Comparison of ENCODE assay signal across 9 cellular contexts in the genomic region with DNA sequence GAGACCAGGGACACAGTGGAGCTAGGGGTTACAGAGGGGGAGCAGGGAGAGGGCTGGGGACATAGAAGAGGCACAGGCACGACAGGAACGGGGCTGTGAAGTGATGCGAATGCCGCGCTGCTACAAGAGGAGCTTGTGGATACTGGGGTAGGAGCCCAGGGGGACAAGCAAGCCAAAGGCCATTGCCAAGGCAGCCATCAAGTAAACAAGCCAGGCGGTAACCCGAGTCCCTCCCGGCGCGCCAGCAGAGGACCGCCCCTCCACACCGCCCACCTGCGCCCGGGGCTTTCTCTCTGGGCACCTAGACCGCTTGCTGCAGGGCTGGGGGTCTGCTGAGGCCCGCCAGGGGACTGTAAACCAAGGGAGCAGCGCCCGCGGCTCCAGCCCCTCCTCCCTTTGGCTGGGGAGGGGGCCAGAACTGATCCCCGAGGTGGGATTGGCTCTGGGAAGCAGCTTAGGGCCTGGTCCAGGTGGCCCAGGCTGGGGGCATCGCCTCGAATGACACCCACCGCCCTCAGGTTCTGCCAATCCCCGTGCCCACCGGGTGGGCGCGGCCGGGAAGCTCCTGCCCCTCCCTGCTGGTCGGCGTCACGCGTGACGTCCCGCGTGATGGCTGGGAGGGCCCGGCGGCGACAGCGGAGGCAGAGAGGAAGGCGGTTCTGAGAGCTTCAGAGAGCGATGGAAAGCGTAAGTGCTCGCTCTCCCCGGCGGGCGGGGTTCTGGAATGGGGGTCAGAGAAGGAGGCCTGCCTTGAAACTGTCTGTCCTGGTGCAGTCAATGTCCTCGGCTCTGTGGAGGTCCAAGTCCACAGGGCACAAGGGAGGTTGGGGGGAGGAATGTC. TPM values are rescaled to one million over a fixed set of nuclear protein-coding genes. Genes with fewer than 3 reads are reported as not detected.
DNase-seq lines count a peak whose midpoint lies in the region; FAIRE-seq and TF ChIP-seq lines count a peak whose summit lies in the region.
"Had no signal": no experiment of that assay in that cellular context is flagged by ENCODE, and none has a peak within 500 bp of the region (broad histone marks: within the 10 kb centered on the region; RNA-seq: fewer than 3 reads in every experiment).

No MANE protein-coding gene starts in this region.

- H3K9me1 ChIP-seq in keratinocyte (ENCODE audit: control insufficient read depth, extremely low read depth, insufficient read depth, low read length), result no peaks in the 10 kb centered on the region

- H3K36me3 ChIP-seq in keratinocyte (ENCODE audit: control insufficient read depth in 2 of 2, extremely low read depth in 1 of 2, insufficient read depth in 2 of 2, low read length in 2 of 2), result peaks cover 10 to 23% of the 10 kb centered on the region in 2 experiments
- peaks cover 5 to 27% (median 23%) of the 10 kb centered on the region in 6 donors for H3K36me3 ChIP-seq in spleen

- intact Hi-C loops in spleen (cut with DNase I; ENCODE audit: low total_unique reads), result no loop called here

- no peak for TF ChIP-seq POLR2A in spleen (IDR thresholded peaks at IDR 0.05)

- peaks cover 27% of the 10 kb centered on the region for H3K4me1 ChIP-seq in keratinocyte (ENCODE audit: control insufficient read depth, extremely low read depth, insufficient read depth, low read length)
- H3K4me1 ChIP-seq in spleen, result peaks cover 6 to 58% (median 33%) of the 10 kb centered on the region in 6 donors

- peaks cover 5% of the 10 kb centered on the region for H3K79me2 ChIP-seq in keratinocyte (ENCODE audit: control insufficient read depth, insufficient read depth, low read length)

- H3K4me2 ChIP-seq in keratinocyte (ENCODE audit: control insufficient read depth, extremely low read depth, insufficient read depth, low read depth, low read length), result peak overlapping the region; percentile 99

- FAIRE-seq in keratinocyte (lab: Jason Lieb, UNC), result no peak
- FAIRE-seq: G401.6 had no signal

- dilution Hi-C loops in keratinocyte (cut with MboI; ENCODE audit: extremely low pct_ligation_motif_present, low sequenced_read_pairs), result no loop called here

- peak overlapping the region; percentile 81 for H2AFZ ChIP-seq in keratinocyte (ENCODE audit: control insufficient read depth, low read length)

- 0 to 1% (median 1%) methylated on average over 25 to 47 of the region's 47 CpGs for WGBS in spleen, 5 donors

- H3K4me3 ChIP-seq in keratinocyte (ENCODE audit: control insufficient read depth in 2 of 3, extremely low read depth in 1 of 3, insufficient read depth in 2 of 3, low read depth in 1 of 3, low read length in 3 of 3) (peak overlapping the region; percentile 64 to 86 (median 80)), spleen (peak overlapping the region; percentile 50 to 82 (median 75))

- H3K27ac ChIP-seq in keratinocyte (ENCODE audit: control insufficient read depth, insufficient read depth, low read length) (peak overlapping the region; percentile 84), spleen (peak overlapping the region; percentile 81 to 97 (median 94))

- peaks cover 5% of the 10 kb centered on the region for H3K27me3 ChIP-seq in keratinocyte (ENCODE audit: control insufficient read depth, extremely low read depth, insufficient read depth, low read length)
- peaks cover 0 to 24% (median 0%) of the 10 kb centered on the region in 7 donors for H3K27me3 ChIP-seq in spleen (replicated peaks in 1 of 7)

- H4K20me1 ChIP-seq in keratinocyte (ENCODE audit: control insufficient read depth, extremely low read depth, insufficient read depth, low read length), result no peaks in the 10 kb centered on the region

- peak overlapping the region; percentile 77 for H3K9ac ChIP-seq in keratinocyte (ENCODE audit: control insufficient read depth, extremely low read depth, insufficient read depth, low read length)

- DNase-seq in NCI-H187 (lab: John Stamatoyannopoulos, UW), result peak; percentile 12 to 18
- DNase-seq in NCI-H187 treated with DMSO at 0.1 percent for 48 hours (lab: John Stamatoyannopoulos, UW), result no peak
- peak; percentile 35 for DNase-seq in NCI-H1105 (lab: John Stamatoyannopoulos, UW)
- peak; percentile 67 for DNase-seq in activated CD4-positive, CD25-positive, alpha-beta regulatory T cell treated with anti-CD3 and anti-CD28 coated beads, Interleukin-2, amount 50 U/mL, for 72 hours
- DNase-seq in central memory CD4-positive, alpha-beta T cell, result peak; percentile 79
- no peak for DNase-seq in keratinocyte (ENCODE audit: low read depth, low spot score)
- peak; percentile 97 for DNase-seq in spleen
- no peak for DNase-seq in OCI-M2 (lab: John Stamatoyannopoulos, UW; ENCODE audit: unreplicated experiment)

- H3K9me3 ChIP-seq in keratinocyte (ENCODE audit: control insufficient read depth, low read depth, low read length) (no peaks in the 10 kb centered on the region), spleen (no peaks in the 10 kb centered on the region)

- TF ChIP-seq CTCF in keratinocyte (optimal IDR thresholded peaks at IDR 0.05 in 1 of 3, IDR thresholded peaks at IDR 0.05 in 1 of 3, conservative IDR thresholded peaks at IDR 0.05 in 1 of 3; ENCODE audit: extremely low read depth in 1 of 3, insufficient read depth in 2 of 3, low read length in 3 of 3) (no peak), spleen (IDR thresholded peaks at IDR 0.05 in 8 of 11, conservative IDR thresholded peaks at IDR 0.05 in 3 of 11) (peak in 1 of 11 experiments; percentile 17)

RNA-seq across cellular contexts. Expression of a gene that starts 1.0 kb away (rescaled TPM):
- polyA plus RNA-seq in keratinocyte (77.0 to 102 TPM (median 78.7 TPM) in 3 replicates), spleen (10 to 100 TPM in 2 of 3 donors, 1 to 10 TPM in 1; 7.9 to 16.6 (median 10.8) TPM)
- 16.3 TPM for polyA plus RNA-seq in keratinocyte (2011; ENCODE audit: low read depth)
- 46.8 and 54.3 TPM in 2 replicates for polyA plus RNA-seq in keratinocyte (2011; cell fraction: cytosol; rRNA removed)
- 223 and 238 TPM in 2 replicates for polyA plus RNA-seq in keratinocyte (2011; cell fraction: nucleus; rRNA removed)
- polyA plus RNA-seq in keratinocyte (2012; ENCODE audit: low replicate concordance), result 29.7 and 42.9 TPM in 2 replicates
- polyA minus RNA-seq in keratinocyte, result 101 to 143 TPM (median 111 TPM) in 3 replicates
- 110 TPM for polyA minus RNA-seq in keratinocyte (2011; cell fraction: cytosol; rRNA and poly(A)+ RNA removed)
- 45.5 and 69.4 TPM in 2 replicates for polyA minus RNA-seq in keratinocyte (2011; cell fraction: nucleus; rRNA and poly(A)+ RNA removed)
- total RNA-seq in spleen, result 10 to 100 TPM; 35.6 to 70.0 (median 44.3) TPM

RNA-seq across cellular contexts. Expression of a gene that starts 1.1 kb away (rescaled TPM):
- polyA plus RNA-seq in keratinocyte, result 0.31 to 0.54 TPM (median 0.54 TPM) in 3 replicates
- polyA plus RNA-seq in keratinocyte (2011; ENCODE audit: low read depth), result 0.10 TPM
- 0.15 and 0.34 TPM in 2 replicates for polyA plus RNA-seq in keratinocyte (2011; cell fraction: cytosol; rRNA removed)
- polyA plus RNA-seq in keratinocyte (2011; cell fraction: nucleus; rRNA removed), result 1.1 and 1.2 TPM in 2 replicates
- 0.34 and 1.0 TPM in 2 replicates for polyA plus RNA-seq in keratinocyte (2012; ENCODE audit: low replicate concordance)
- polyA minus RNA-seq in keratinocyte, result 0.20 to 0.40 TPM in 2 of 3 replicates, not detected in the other
- polyA minus RNA-seq in keratinocyte (2011; cell fraction: cytosol; rRNA and poly(A)+ RNA removed), result not detected
- polyA minus RNA-seq in keratinocyte (2011; cell fraction: nucleus; rRNA and poly(A)+ RNA removed), result 0.11 and 0.78 TPM in 2 replicates
- 1 to 10 TPM in 5 of 7 donors, under 1 TPM in 2; 0.42 to 2.3 (median 1.6) TPM for total RNA-seq in spleen
- under 1 TPM; 0.17 to 0.77 (median 0.30) TPM for polyA plus RNA-seq in spleen

RNA-seq across cellular contexts. Expression of a gene that starts 29.8 kb away (rescaled TPM):
- 0.08 to 0.18 TPM (median 0.18 TPM) in 3 replicates for polyA plus RNA-seq in keratinocyte
- polyA plus RNA-seq in keratinocyte (2011; ENCODE audit: low read depth), result 0.40 TPM
- polyA plus RNA-seq in keratinocyte (2011; cell fraction: cytosol; rRNA removed), result 0.06 and 0.07 TPM in 2 replicates
- polyA plus RNA-seq in keratinocyte (2011; cell fraction: nucleus; rRNA removed), result 0.11 TPM in 1 of 2 replicates, not detected in the other
- 0.18 and 0.72 TPM in 2 replicates for polyA plus RNA-seq in keratinocyte (2012; ENCODE audit: low replicate concordance)
- polyA minus RNA-seq in keratinocyte, result 0.36 to 0.38 TPM in 2 of 3 replicates, not detected in the other
- polyA minus RNA-seq in keratinocyte (2011; cell fraction: cytosol; rRNA and poly(A)+ RNA removed), result 0.96 TPM
- not detected in 2 replicates for polyA minus RNA-seq in keratinocyte (2011; cell fraction: nucleus; rRNA and poly(A)+ RNA removed)
- total RNA-seq in spleen, result 10 to 100 TPM; 15.1 to 67.3 (median 57.3) TPM
- 10 to 100 TPM; 11.6 to 32.5 (median 15.5) TPM for polyA plus RNA-seq in spleen

RNA-seq across cellular contexts. Expression of a gene that starts 32.4 kb away (rescaled TPM):
- 18.1 to 36.7 TPM (median 18.6 TPM) in 3 replicates for polyA plus RNA-seq in keratinocyte
- polyA plus RNA-seq in keratinocyte (2011; ENCODE audit: low read depth), result 12.2 TPM
- 20.5 and 45.3 TPM in 2 replicates for polyA plus RNA-seq in keratinocyte (2011; cell fraction: cytosol; rRNA removed)
- polyA plus RNA-seq in keratinocyte (2011; cell fraction: nucleus; rRNA removed), result 64.4 and 90.2 TPM in 2 replicates
- polyA plus RNA-seq in keratinocyte (2012; ENCODE audit: low replicate concordance), result 26.0 and 29.4 TPM in 2 replicates
- 19.3 to 30.7 TPM (median 27.6 TPM) in 3 replicates for polyA minus RNA-seq in keratinocyte
- polyA minus RNA-seq in keratinocyte (2011; cell fraction: cytosol; rRNA and poly(A)+ RNA removed), result 48.3 TPM
- 34.0 and 40.1 TPM in 2 replicates for polyA minus RNA-seq in keratinocyte (2011; cell fraction: nucleus; rRNA and poly(A)+ RNA removed)
- total RNA-seq in spleen, result 10 to 100 TPM; 40.9 to 76.6 (median 56.9) TPM
- 10 to 100 TPM; 21.8 to 55.3 (median 25.9) TPM for polyA plus RNA-seq in spleen

RNA-seq across cellular contexts. Expression of a gene that starts 44.7 kb away (rescaled TPM):
- polyA plus RNA-seq in keratinocyte (10.1 to 16.9 TPM (median 12.9 TPM) in 3 replicates), spleen (1 to 10 TPM; 7.4 to 9.9 (median 7.9) TPM)
- 14.5 TPM for polyA plus RNA-seq in keratinocyte (2011; ENCODE audit: low read depth)
- polyA plus RNA-seq in keratinocyte (2011; cell fraction: cytosol; rRNA removed), result 9.7 and 10.5 TPM in 2 replicates
- polyA plus RNA-seq in keratinocyte (2011; cell fraction: nucleus; rRNA removed), result 16.0 and 17.1 TPM in 2 replicates
- 11.5 and 17.0 TPM in 2 replicates for polyA plus RNA-seq in keratinocyte (2012; ENCODE audit: low replicate concordance)
- 10.7 to 18.9 TPM (median 17.8 TPM) in 3 replicates for polyA minus RNA-seq in keratinocyte
- 11.9 TPM for polyA minus RNA-seq in keratinocyte (2011; cell fraction: cytosol; rRNA and poly(A)+ RNA removed)
- polyA minus RNA-seq in keratinocyte (2011; cell fraction: nucleus; rRNA and poly(A)+ RNA removed), result 6.3 and 9.1 TPM in 2 replicates
- total RNA-seq in spleen, result 1 to 10 TPM; 5.6 to 9.4 (median 8.5) TPM

Comparison
In these comparisons a context has a peak if more than half of its experiments do, and no peak if none do; other contexts are left out.
1. DNase-seq: peak in NCI-H187 (2 of 2), NCI-H1105 (single experiment), activated CD4-positive, CD25-positive, alpha-beta regulatory T cell treated with anti-CD3 and anti-CD28 coated beads, Interleukin-2, amount 50 U/mL, for 72 hours (single experiment), central memory CD4-positive, alpha-beta T cell (single experiment) and spleen (single experiment); none in NCI-H187 treated with DMSO at 0.1 percent for 48 hours (single experiment), keratinocyte (single experiment) and OCI-M2 (single experiment).
2. RNA of a gene that starts 29.8 kb away (polyA plus RNA-seq): 11.6 to 32.5 TPM in spleen; 0.06 to 0.72 TPM in keratinocyte; every median in the first group is over 4 times any median in the second.